ENCODE assay signal across 12 cellular contexts in genomic region chr6:11343963-11344714, GRCh38.
DNase-seq lines count a peak whose midpoint lies in the region; ATAC-seq, FAIRE-seq and TF ChIP-seq lines count a peak whose summit lies in the region.
"Had no signal": no experiment of that assay in that cellular context is flagged by ENCODE, and none has a peak within 500 bp of the region (broad histone marks: within the 10 kb centered on the region; RNA-seq: fewer than 3 reads in every experiment).

No MANE protein-coding gene starts in this region.

- peak; percentile 85 to 90 for DNase-seq in Caco-2
- no peak for DNase-seq in IMR-90
- peak; percentile 93 for DNase-seq in epithelial cell of esophagus (ENCODE audit: low read depth)
- DNase-seq in neuronal stem cell (ENCODE audit: low spot score): no peak
- DNase-seq in AG08395 (ENCODE audit: low spot score): no peak
- DNase-seq in H54 (ENCODE audit: insufficient read length, low spot score): no peak
- no peak for DNase-seq in NCI-H510A (lab: John Stamatoyannopoulos, UW)
- DNase-seq: Karpas-422, T-helper 9 cell had no signal

- TF ChIP-seq CTCF in Caco-2 (IDR thresholded peaks at IDR 0.05; ENCODE audit: insufficient read depth in 1 of 2, low read depth in 1 of 2, low read length in 1 of 2, severe bottlenecking in 1 of 2, unreplicated experiment in 1 of 2): no peak
- TF ChIP-seq CTCF in IMR-90 (conservative IDR thresholded peaks at IDR 0.05; ENCODE audit: low read depth, low read length): no peak
- no peak for TF ChIP-seq CTCF in epithelial cell of esophagus (IDR thresholded peaks at IDR 0.05; ENCODE audit: insufficient read depth, low read depth, low read length, missing control alignments)

- H4K5ac ChIP-seq in IMR-90 (ENCODE audit: low read depth, low read length): no peak overlapping the region

- H3K4ac ChIP-seq in IMR-90 (ENCODE audit: low read depth, low read length): no peak overlapping the region
- no peak overlapping the region for H3K4ac ChIP-seq in neuronal stem cell (ENCODE audit: low read length)

- H3K9me3 ChIP-seq in Caco-2 (no peaks in the 10 kb centered on the region), IMR-90 (ENCODE audit: control insufficient read depth, insufficient read depth, low read length) (peaks cover 2% of the 10 kb centered on the region), neuronal stem cell (replicated peaks in 1 of 2; ENCODE audit: control insufficient read depth in 2 of 2, insufficient read depth in 1 of 2, low read depth in 1 of 2, low read length in 2 of 2) (peaks cover 0 to 4% of the 10 kb centered on the region in 2 donors)

- H2AK9ac ChIP-seq in IMR-90 (replicated peaks; ENCODE audit: low read depth, low read length, poor library complexity): peak overlapping the region; percentile 58

- no peak for FAIRE-seq in H54 (lab: Jason Lieb, UNC)
- FAIRE-seq: GM12878 had no signal

- no peaks in the 10 kb centered on the region for H4K20me1 ChIP-seq in IMR-90 (ENCODE audit: insufficient read depth, low read length)

- H3K27me3 Mint-ChIP-seq in Caco-2 (ENCODE audit: insufficient read depth, unreplicated experiment): no peaks in the 10 kb centered on the region

- BruUV-seq in Caco-2 (replicated peaks; lab: Mats Ljungman, UMichigan) (no TSS peak), IMR-90 (replicated peaks; lab: Mats Ljungman, UMichigan) (no TSS peak)

- peaks cover 44% of the 10 kb centered on the region for H3K4me1 Mint-ChIP-seq in Caco-2 (ENCODE audit: low read depth, unreplicated experiment)
- H3K4me1 Mint-ChIP-seq: neural crest cell had no signal

- H2AK5ac ChIP-seq in IMR-90 (ENCODE audit: low read depth, low read length) (no peak overlapping the region), neuronal stem cell (ENCODE audit: low read depth, low read length) (no peak overlapping the region)

- H3K27ac ChIP-seq in IMR-90 (ENCODE audit: insufficient read depth, low read length): no peak overlapping the region
- no peak overlapping the region for H3K27ac ChIP-seq in neuronal stem cell (replicated peaks; ENCODE audit: low read length)

- no peaks in the 10 kb centered on the region for H3K36me3 Mint-ChIP-seq in Caco-2 (ENCODE audit: insufficient read depth, unreplicated experiment)

- intact Hi-C loops in Caco-2 (cut with micrococcal nuclease; ENCODE audit: unreplicated experiment) (loop anchor here (1.0 to 5.0 kb wide), 8 partner anchors 23 to 202 kb away; partner anchors contain the start of gene NEDD9), IMR-90 (cut with micrococcal nuclease) (no loop called here)

- TF ChIP-seq RAD21 in IMR-90 (IDR thresholded peaks at IDR 0.05; ENCODE audit: low read length): no peak

- no peak overlapping the region for H2BK15ac ChIP-seq in IMR-90 (ENCODE audit: low read depth, low read length)
- H2BK15ac ChIP-seq in neuronal stem cell (ENCODE audit: low read length): no peak overlapping the region

- H2BK5ac ChIP-seq in IMR-90 (ENCODE audit: low read depth, low read length, poor library complexity, severe bottlenecking) (no peak overlapping the region), neuronal stem cell (ENCODE audit: low read length) (no peak overlapping the region)

- H3K4me3 ChIP-seq in Caco-2 (ENCODE audit: low read depth, low read length) (no peak overlapping the region), IMR-90 (ENCODE audit: insufficient read depth, low read depth, low read length) (no peak overlapping the region), epithelial cell of esophagus (ENCODE audit: low read length) (no peak overlapping the region), neuronal stem cell (ENCODE audit: low read length in 2 of 2) (no peak overlapping the region)
- H3K4me3 ChIP-seq: GM12878 had no signal

- peak overlapping the region; percentile 92 for H3K27ac Mint-ChIP-seq in Caco-2 (ENCODE audit: unreplicated experiment)

- H3K9ac ChIP-seq in IMR-90 (ENCODE audit: low read depth, low read length): no peak overlapping the region
- H3K9ac ChIP-seq in neuronal stem cell (ENCODE audit: low read depth, low read length, poor library complexity): no peak overlapping the region

- no peak overlapping the region for H2BK120ac ChIP-seq in IMR-90 (ENCODE audit: low read depth, low read length)
- H2BK120ac ChIP-seq in neuronal stem cell (ENCODE audit: low read depth, low read length): no peak overlapping the region

- no peaks in the 10 kb centered on the region for H3K9me1 ChIP-seq in IMR-90 (ENCODE audit: insufficient read depth, low read length)

- H2BK20ac ChIP-seq in IMR-90 (ENCODE audit: low read depth, low read length): no peak overlapping the region

- CTCF ChIA-PET in Caco-2 (lab: Charles Lee) (no interaction called here), IMR-90 (lab: Yijun Ruan, JAX) (no interaction called here)

- ATAC-seq in IMR-90 (ENCODE audit: low read depth) (no peak), GM21529 (IDR thresholded peaks at IDR 0.05; ENCODE audit: unreplicated experiment) (no peak)

- H3K14ac ChIP-seq in IMR-90 (replicated peaks; ENCODE audit: low read depth, low read length): no peak overlapping the region
- H3K14ac ChIP-seq in neuronal stem cell (ENCODE audit: low read length): no peak overlapping the region

- H3K4me2 ChIP-seq in IMR-90 (ENCODE audit: low read depth, low read length): no peak overlapping the region
- no peak overlapping the region for H3K4me2 ChIP-seq in neuronal stem cell (ENCODE audit: insufficient read depth, low read length, poor library complexity, severe bottlenecking)

- TF ChIP-seq POLR2A in IMR-90 (IDR thresholded peaks at IDR 0.05; ENCODE audit: low read depth, low read length) (no peak), H54 (IDR thresholded peaks at IDR 0.05; ENCODE audit: low read depth, low read length) (no peak)

- WGBS in IMR-90 (ENCODE audit: extremely low coverage in 2 of 2, insufficient read length in 1 of 2), 2 experiments: 90% methylated on average over 2 of the region's 6 CpGs; no CpG with 5 or more reads in 1 of the 2 experiments
- WGBS in neuronal stem cell (ENCODE audit: extremely low coverage in 2 of 2, insufficient read length in 2 of 2, insufficient replicate concordance in 1 of 2), 2 donors: no CpG with 5 or more reads among the region's 6 CpGs

- H3K23ac ChIP-seq in IMR-90 (ENCODE audit: low read depth, low read length) (no peak overlapping the region), neuronal stem cell (ENCODE audit: low read depth, low read length, poor library complexity) (no peak overlapping the region)

- H3K36me3 ChIP-seq in Caco-2 (ENCODE audit: control insufficient read depth, insufficient read depth, low read length): no peaks in the 10 kb centered on the region
- no peaks in the 10 kb centered on the region for H3K36me3 ChIP-seq in IMR-90 (ENCODE audit: control insufficient read depth, insufficient read depth, low read length)
- H3K36me3 ChIP-seq in neuronal stem cell (replicated peaks in 1 of 2; ENCODE audit: control insufficient read depth in 2 of 2, insufficient read depth in 2 of 2, low read length in 2 of 2): no peaks in the 10 kb centered on the region

- H2AFZ ChIP-seq in IMR-90 (replicated peaks; ENCODE audit: low read length, poor library complexity): no peak overlapping the region
- no peak overlapping the region for H2AFZ ChIP-seq in neuronal stem cell (ENCODE audit: low read length)

- H3K4me3 Mint-ChIP-seq in Caco-2 (ENCODE audit: unreplicated experiment): peak overlapping the region; percentile 35
- H3K4me3 Mint-ChIP-seq: neural crest cell had no signal

- H3K4me1 ChIP-seq in Caco-2 (peaks cover 42% of the 10 kb centered on the region), IMR-90 (ENCODE audit: control insufficient read depth, insufficient read depth, low read length) (no peaks in the 10 kb centered on the region), neuronal stem cell (ENCODE audit: control insufficient read depth in 2 of 2, insufficient read depth in 1 of 2, low read depth in 1 of 2, low read length in 2 of 2) (peaks cover 0 to 3% of the 10 kb centered on the region in 2 donors)

- POLR2A ChIA-PET in Caco-2 (lab: Charles Lee): interaction anchor here (1.0 to 2.2 kb wide), 6 partner anchors 23 to 256 kb away, joined by 3 to 11 read pairs (median 4); partner anchors contain the start of gene NEDD9
- POLR2A ChIA-PET in IMR-90 (lab: Charles Lee; ENCODE audit: unreplicated experiment): no interaction called here

- dilution Hi-C loops in IMR-90 (cut with HindIII; ENCODE audit: low sequenced_read_pairs, unreplicated experiment): no loop called here

- H4K8ac ChIP-seq in IMR-90 (ENCODE audit: low read depth in 2 of 2, low read length in 2 of 2) (no peak overlapping the region), neuronal stem cell (ENCODE audit: low read depth, low read length) (no peak overlapping the region)

- no peak overlapping the region for H3K18ac ChIP-seq in IMR-90 (ENCODE audit: low read depth, low read length)
- H3K18ac ChIP-seq in neuronal stem cell (ENCODE audit: low read length): peak overlapping the region; percentile 35

- H3K27me3 ChIP-seq in Caco-2 (replicated peaks; ENCODE audit: control insufficient read depth, insufficient read depth, low read length) (no peaks in the 10 kb centered on the region), IMR-90 (ENCODE audit: control insufficient read depth, insufficient read depth, low read length) (peaks cover 4% of the 10 kb centered on the region; the same call in 1 of the 2 replicates), neuronal stem cell (ENCODE audit: control insufficient read depth in 3 of 3, insufficient read depth in 3 of 3, low read depth in 1 of 3, low read length in 3 of 3) (no peaks in the 10 kb centered on the region)

- peaks cover 38% of the 10 kb centered on the region for H3K9me3 Mint-ChIP-seq in Caco-2 (ENCODE audit: unreplicated experiment)

- H3K56ac ChIP-seq in IMR-90 (ENCODE audit: extremely low read depth, insufficient read depth, low read length): no peak overlapping the region

- H3K79me1 ChIP-seq in IMR-90 (ENCODE audit: low read depth in 1 of 2, low read length in 2 of 2): no peaks in the 10 kb centered on the region
- no peaks in the 10 kb centered on the region for H3K79me1 ChIP-seq in neuronal stem cell (ENCODE audit: low read depth, low read length)

- no peak overlapping the region for H2BK12ac ChIP-seq in neuronal stem cell (ENCODE audit: low read length)

- no peak overlapping the region for H4K91ac ChIP-seq in IMR-90 (ENCODE audit: insufficient read depth, low read depth, low read length)
- H4K91ac ChIP-seq in neuronal stem cell (ENCODE audit: low read depth, low read length, poor library complexity): no peak overlapping the region

- in situ Hi-C loops in IMR-90 (cut with MboI; ENCODE audit: low sequenced_read_pairs): no loop called here

TF ChIP-seq in IMR-90, 13 proteins besides CTCF, POLR2A, EP300 and RAD21 (continues in another document):
- no peak for TF ChIP-seq NFE2L2 (IDR thresholded peaks at IDR 0.05; ENCODE audit: low read depth, low read length)
- no peak for TF ChIP-seq CEBPB (IDR thresholded peaks at IDR 0.05; ENCODE audit: low read depth, low read length)
- no peak for TF ChIP-seq MXI1 (IDR thresholded peaks at IDR 0.05; ENCODE audit: borderline replicate concordance, low read depth, low read length)
- TF ChIP-seq MAZ (IDR thresholded peaks at IDR 0.05; ENCODE audit: borderline replicate concordance, low read depth, low read length): no peak
- TF ChIP-seq BHLHE40 (IDR thresholded peaks at IDR 0.05; ENCODE audit: low read depth, low read length): no peak

Comparison
In these comparisons a context has a peak if more than half of its experiments do, and no peak if none do; other contexts are left out.
1. DNase-seq: peak in Caco-2 (2 of 2) and epithelial cell of esophagus (single experiment); none in IMR-90 (single experiment), neuronal stem cell (single experiment), AG08395 (single experiment), H54 (single experiment) and NCI-H510A (single experiment).